Comparison of ENCODE assay signal across 15 cellular contexts in genomic region chr19:403221-404036, GRCh38. TPM values are rescaled to one million over a fixed set of nuclear protein-coding genes. Genes with fewer than 3 reads are reported as not detected.
A peak's percentile ranks its signal among the peaks of the same experiment; 100 is the strongest.
DNase-seq lines count a peak whose midpoint lies in the region; ATAC-seq, FAIRE-seq and TF ChIP-seq lines count a peak whose summit lies in the region.
"Had no signal": no experiment of that assay in that cellular context is flagged by ENCODE, and none has a peak within 500 bp of the region (broad histone marks: within the 10 kb centered on the region; RNA-seq: fewer than 3 reads in every experiment).

No MANE protein-coding gene starts in this region.

- peak in 2 of 3 donors; percentile 25 to 50 for DNase-seq in right cardiac atrium
- no peak for DNase-seq in Right ventricle myocardium superior
- DNase-seq in NCI-H526 treated with DMSO at 0.1 percent for 48 hours (lab: John Stamatoyannopoulos, UW), result peak; percentile 59
- no peak for DNase-seq in HepG2 (ENCODE audit: low spot score)
- DNase-seq in aorta, result peak; percentile 44 to 62
- DNase-seq in NOMO-1 treated with DMSO at 0.1 percent for 48 hours (lab: John Stamatoyannopoulos, UW; ENCODE audit: unreplicated experiment), result no peak
- no peak for DNase-seq in dedifferentiated amniotic fluid mesenchymal stem cell (ENCODE audit: extremely low spot score)
- DNase-seq: BE2C, DND-41, foreskin melanocyte, HCEC 1CT, NCI-H187 treated with DMSO at 0.1 percent for 48 hours, substantia nigra had no signal

- POLR2A ChIA-PET in HepG2 (lab: Yijun Ruan, JAX), result no interaction called here

- TF ChIP-seq POLR2A in HepG2 (IDR thresholded peaks at IDR 0.05; ENCODE audit: insufficient read depth in 1 of 2, low read depth in 2 of 2, low read length in 2 of 2), result no peak

- H3K9me3 ChIP-seq in right cardiac atrium (ENCODE audit: control insufficient read depth, low read length) (no peaks in the 10 kb centered on the region), HepG2 (ENCODE audit: low read length) (no peaks in the 10 kb centered on the region), aorta (ENCODE audit: control insufficient read depth, low read length) (no peaks in the 10 kb centered on the region)
- H3K9me3 ChIP-seq: BE2C had no signal

- CTCF ChIA-PET in HepG2 (lab: Yijun Ruan, JAX; ENCODE audit: low intra/inter-chr PET ratio, low total read pairs), result no interaction called here

- in situ Hi-C loops in HepG2 (cut with HindIII; ENCODE audit: extremely low pct_ligation_motif_present, low pct_unique_long_range_greater_than_20kb), result no loop called here

- no peak overlapping the region for H3K9ac ChIP-seq in HepG2 (ENCODE audit: insufficient read depth, low read depth, low read length)
- H3K9ac ChIP-seq: parathyroid adenoma had no signal

- TF ChIP-seq CTCF in HepG2 (CRISPR knock-in tag; IDR thresholded peaks at IDR 0.05), result no peak

- 76% methylated on average over 38 of the region's 38 CpGs for WGBS in right cardiac atrium
- WGBS in HepG2 (ENCODE audit: low lambda C conversion rate), result 34% methylated on average over 4 of the region's 38 CpGs
- 71% methylated on average over 36 to 38 of the region's 38 CpGs for WGBS in aorta, 2 donors

- TF ChIP-seq RAD21 in HepG2 (CRISPR knock-in tag; IDR thresholded peaks at IDR 0.05), result no peak

- intact Hi-C loops in right cardiac atrium (cut with DNase I), result no loop called here
- intact Hi-C loops in Right ventricle myocardium superior (cut with DNase I), result no loop called here
- intact Hi-C loops in HepG2 (cut with micrococcal nuclease; ENCODE audit: unreplicated experiment), result no loop called here
- intact Hi-C loops in aorta (cut with DNase I), result no loop called here

- BruUV-seq in HepG2 (replicated peaks; lab: Mats Ljungman, UMichigan), result no TSS peak

- no peaks in the 10 kb centered on the region for H3K27me3 ChIP-seq in right cardiac atrium (ENCODE audit: control insufficient read depth, insufficient read depth)
- peaks cover 30 to 64% of the 10 kb centered on the region in 2 experiments for H3K27me3 ChIP-seq in HepG2 (ENCODE audit: control insufficient read depth in 1 of 2, insufficient read depth in 2 of 2, low read length in 2 of 2)
- H3K27me3 ChIP-seq in aorta (ENCODE audit: control insufficient read depth in 1 of 2, insufficient read depth in 2 of 2, low read length in 1 of 2), result no peaks in the 10 kb centered on the region

- H3K4me1 ChIP-seq in right cardiac atrium (ENCODE audit: control insufficient read depth, insufficient read depth, low read length) (no peaks in the 10 kb centered on the region), HepG2 (ENCODE audit: insufficient read depth, low read length) (0 out of 2 replicates have a peak, but pooled peaks cover 6% of the 10 kb centered on the region), aorta (ENCODE audit: control insufficient read depth in 1 of 2, insufficient read depth in 2 of 2, low read length in 2 of 2) (no peaks in the 10 kb centered on the region)
- H3K4me1 ChIP-seq: BE2C, parathyroid adenoma had no signal

- H3K27ac ChIP-seq in right cardiac atrium (ENCODE audit: low read length) (no peak overlapping the region), HepG2 (ENCODE audit: extremely low read length, insufficient read depth, low read length) (no peak overlapping the region), aorta (ENCODE audit: low read depth in 1 of 2, low read length in 2 of 2) (no peak overlapping the region)
- H3K27ac ChIP-seq: parathyroid adenoma had no signal

- H3K36me3 ChIP-seq in HepG2 (replicated peaks in 1 of 2; ENCODE audit: control insufficient read depth in 1 of 2, insufficient read depth in 2 of 2, low read length in 2 of 2) (no peaks in the 10 kb centered on the region), aorta (ENCODE audit: control insufficient read depth in 1 of 2, insufficient read depth in 2 of 2, low read length in 1 of 2) (no peaks in the 10 kb centered on the region)
- H3K36me3 ChIP-seq: BE2C had no signal

- no peak overlapping the region for H3K4me2 ChIP-seq in HepG2 (ENCODE audit: low read depth, low read length)

- no peak overlapping the region for H2AFZ ChIP-seq in HepG2 (ENCODE audit: low read length)
- H2AFZ ChIP-seq: parathyroid adenoma had no signal

- H3K79me2 ChIP-seq in HepG2 (ENCODE audit: insufficient read depth, low read length), result no peaks in the 10 kb centered on the region
- H3K79me2 ChIP-seq: parathyroid adenoma had no signal

- TF ChIP-seq EP300 in HepG2 (IDR thresholded peaks at IDR 0.05; ENCODE audit: low read depth in 2 of 2, low read length in 2 of 2) (no peak), HepG2 (CRISPR knock-in tag; IDR thresholded peaks at IDR 0.05; ENCODE audit: borderline replicate concordance) (no peak)

- ATAC-seq in right cardiac atrium (no peak), Right ventricle myocardium superior (ENCODE audit: poor library complexity) (no peak), HepG2 (no peak), aorta (ENCODE audit: low FRiP score) (no peak), HG03378 (IDR thresholded peaks at IDR 0.05; ENCODE audit: unreplicated experiment) (no peak)

- FAIRE-seq in HepG2 (lab: Jason Lieb, UNC), result no peak

- H3K4me3 ChIP-seq in right cardiac atrium (ENCODE audit: low read length), result no peak overlapping the region
- H3K4me3 ChIP-seq in HepG2 (replicated peaks in 1 of 3; ENCODE audit: insufficient read depth in 1 of 3, low read depth in 2 of 3, low read length in 3 of 3), result no peak overlapping the region
- no peak overlapping the region for H3K4me3 ChIP-seq in aorta (ENCODE audit: low read length in 2 of 2)

- H4K20me1 ChIP-seq in HepG2 (ENCODE audit: insufficient read depth, low read length), result 0 out of 2 replicates have a peak, but pooled peaks cover 2% of the 10 kb centered on the region

RNA-seq across cellular contexts. Expression of gene C2CD4C, which starts 5.5 kb away (rescaled TPM):
- total RNA-seq in right cardiac atrium (1 to 10 TPM in 1 of 4 donors, under 1 TPM in 3; 0.35 to 1.2 (median 0.63) TPM), Right ventricle myocardium superior (1.7 TPM), HepG2 (2016; rRNA removed; fragmentation: Illumina TruSeq; extraction: Trizol) (not detected in 2 replicates), aorta (1 to 10 TPM in 1 of 2 donors, under 1 TPM in 1; 0.88 to 1.1 TPM)
- polyA plus RNA-seq in right cardiac atrium (0.79 TPM), HepG2 (2011; rRNA removed) (not detected in 2 replicates), aorta (not detected)
- total RNA-seq in HepG2 (2016; cell fraction: cytosol; rRNA removed; fragmentation: Illumina TruSeq; extraction: Trizol; ENCODE audit: low read depth), result not detected in 2 replicates
- total RNA-seq in HepG2 (2016; cell fraction: insoluble cytoplasmic fraction; rRNA removed; fragmentation: Illumina TruSeq; extraction: Trizol), result not detected in 2 replicates
- total RNA-seq in HepG2 (2016; cell fraction: membrane; rRNA removed; fragmentation: Illumina TruSeq; extraction: Trizol), result not detected in 2 replicates
- total RNA-seq in HepG2 (2016; cell fraction: nucleus; rRNA removed; fragmentation: Illumina TruSeq; extraction: Trizol), result not detected in 2 replicates
- polyA plus RNA-seq in HepG2 (2011; cell fraction: cytosol; rRNA removed), result not detected in 2 replicates
- 0.16 and 0.36 TPM in 2 replicates for polyA plus RNA-seq in HepG2 (2011; cell fraction: nucleus; rRNA removed)
- polyA plus RNA-seq in HepG2 (2012), result 0.12 TPM in 1 of 2 replicates, not detected in the other
- not detected in 2 replicates for polyA plus RNA-seq in HepG2 (2016; cell fraction: cytosol; fragmentation: Illumina TruSeq; extraction: Trizol; ENCODE audit: low read depth)
- not detected in 2 replicates for polyA plus RNA-seq in HepG2 (2016; cell fraction: insoluble cytoplasmic fraction; fragmentation: Illumina TruSeq; extraction: Trizol; ENCODE audit: low read depth)
- not detected in 2 replicates for polyA plus RNA-seq in HepG2 (2016; cell fraction: membrane; fragmentation: Illumina TruSeq; extraction: Trizol; ENCODE audit: low read depth)
- polyA plus RNA-seq in HepG2 (2016; cell fraction: nucleus; fragmentation: Illumina TruSeq; extraction: Trizol; ENCODE audit: insufficient read depth, low read depth), result not detected in 2 replicates
- polyA minus RNA-seq in HepG2 (2011; rRNA and poly(A)+ RNA removed; ENCODE audit: low replicate concordance), result not detected in 2 replicates
- not detected in 2 replicates for polyA minus RNA-seq in HepG2 (2011; cell fraction: cytosol; rRNA and poly(A)+ RNA removed)
- polyA minus RNA-seq in HepG2 (2011; cell fraction: nucleus; rRNA and poly(A)+ RNA removed), result not detected in 2 replicates

RNA-seq across cellular contexts. Expression of gene SHC2, which starts 57.4 kb away (rescaled TPM):
- 10 to 100 TPM; 14.3 to 20.0 (median 17.6) TPM for total RNA-seq in right cardiac atrium
- polyA plus RNA-seq in right cardiac atrium, result 21.0 TPM
- 8.8 TPM for total RNA-seq in Right ventricle myocardium superior
- 4.8 and 9.0 TPM in 2 replicates for total RNA-seq in HepG2 (2016; rRNA removed; fragmentation: Illumina TruSeq; extraction: Trizol)
- total RNA-seq in HepG2 (2016; cell fraction: cytosol; rRNA removed; fragmentation: Illumina TruSeq; extraction: Trizol; ENCODE audit: low read depth), result 11.0 and 12.0 TPM in 2 replicates
- total RNA-seq in HepG2 (2016; cell fraction: insoluble cytoplasmic fraction; rRNA removed; fragmentation: Illumina TruSeq; extraction: Trizol), result 3.9 and 8.8 TPM in 2 replicates
- total RNA-seq in HepG2 (2016; cell fraction: membrane; rRNA removed; fragmentation: Illumina TruSeq; extraction: Trizol), result 12.6 and 14.2 TPM in 2 replicates
- 7.1 and 9.7 TPM in 2 replicates for total RNA-seq in HepG2 (2016; cell fraction: nucleus; rRNA removed; fragmentation: Illumina TruSeq; extraction: Trizol)
- 18.3 and 35.8 TPM in 2 replicates for polyA plus RNA-seq in HepG2 (2011; rRNA removed)
- polyA plus RNA-seq in HepG2 (2011; cell fraction: cytosol; rRNA removed), result 12.4 and 18.0 TPM in 2 replicates
- polyA plus RNA-seq in HepG2 (2011; cell fraction: nucleus; rRNA removed), result 247 and 276 TPM in 2 replicates
- polyA plus RNA-seq in HepG2 (2012), result 21.5 and 36.3 TPM in 2 replicates
- polyA plus RNA-seq in HepG2 (2016; cell fraction: cytosol; fragmentation: Illumina TruSeq; extraction: Trizol; ENCODE audit: low read depth), result 11.4 and 12.5 TPM in 2 replicates
- 4.7 and 5.3 TPM in 2 replicates for polyA plus RNA-seq in HepG2 (2016; cell fraction: insoluble cytoplasmic fraction; fragmentation: Illumina TruSeq; extraction: Trizol; ENCODE audit: low read depth)
- polyA plus RNA-seq in HepG2 (2016; cell fraction: membrane; fragmentation: Illumina TruSeq; extraction: Trizol; ENCODE audit: low read depth), result 13.0 and 14.2 TPM in 2 replicates
- 30.5 and 30.9 TPM in 2 replicates for polyA plus RNA-seq in HepG2 (2016; cell fraction: nucleus; fragmentation: Illumina TruSeq; extraction: Trizol; ENCODE audit: insufficient read depth, low read depth)
- polyA minus RNA-seq in HepG2 (2011; rRNA and poly(A)+ RNA removed; ENCODE audit: low replicate concordance), result 39.0 TPM in 1 of 2 replicates, not detected in the other
- 11.5 and 24.1 TPM in 2 replicates for polyA minus RNA-seq in HepG2 (2011; cell fraction: cytosol; rRNA and poly(A)+ RNA removed)
- 14.5 and 16.0 TPM in 2 replicates for polyA minus RNA-seq in HepG2 (2011; cell fraction: nucleus; rRNA and poly(A)+ RNA removed)
- 10 to 100 TPM in 1 of 2 donors, 1 to 10 TPM in 1; 9.7 to 31.4 TPM for total RNA-seq in aorta
- polyA plus RNA-seq in aorta, result 10 to 100 TPM in 1 of 2 donors, 1 to 10 TPM in 1; 7.3 to 10.9 TPM

RNA-seq across cellular contexts. Expression of gene MIER2, which starts 58.8 kb away (rescaled TPM):
- 10 to 100 TPM; 14.7 to 23.1 (median 18.9) TPM for total RNA-seq in right cardiac atrium
- polyA plus RNA-seq in right cardiac atrium, result 15.1 TPM
- total RNA-seq in Right ventricle myocardium superior, result 18.3 TPM
- total RNA-seq in HepG2 (2016; rRNA removed; fragmentation: Illumina TruSeq; extraction: Trizol), result 7.9 and 9.6 TPM in 2 replicates
- total RNA-seq in HepG2 (2016; cell fraction: cytosol; rRNA removed; fragmentation: Illumina TruSeq; extraction: Trizol; ENCODE audit: low read depth), result 11.9 and 12.6 TPM in 2 replicates
- 10.4 and 13.2 TPM in 2 replicates for total RNA-seq in HepG2 (2016; cell fraction: insoluble cytoplasmic fraction; rRNA removed; fragmentation: Illumina TruSeq; extraction: Trizol)
- total RNA-seq in HepG2 (2016; cell fraction: membrane; rRNA removed; fragmentation: Illumina TruSeq; extraction: Trizol), result 8.0 and 11.3 TPM in 2 replicates
- 8.0 and 17.5 TPM in 2 replicates for total RNA-seq in HepG2 (2016; cell fraction: nucleus; rRNA removed; fragmentation: Illumina TruSeq; extraction: Trizol)
- polyA plus RNA-seq in HepG2 (2011; rRNA removed), result 22.9 and 25.7 TPM in 2 replicates
- polyA plus RNA-seq in HepG2 (2011; cell fraction: cytosol; rRNA removed), result 8.3 and 13.6 TPM in 2 replicates
- 54.0 and 67.5 TPM in 2 replicates for polyA plus RNA-seq in HepG2 (2011; cell fraction: nucleus; rRNA removed)
- 21.3 and 21.5 TPM in 2 replicates for polyA plus RNA-seq in HepG2 (2012)
- polyA plus RNA-seq in HepG2 (2016; cell fraction: cytosol; fragmentation: Illumina TruSeq; extraction: Trizol; ENCODE audit: low read depth), result 1.2 and 1.7 TPM in 2 replicates
- 9.7 and 15.4 TPM in 2 replicates for polyA plus RNA-seq in HepG2 (2016; cell fraction: insoluble cytoplasmic fraction; fragmentation: Illumina TruSeq; extraction: Trizol; ENCODE audit: low read depth)
- 4.1 and 4.8 TPM in 2 replicates for polyA plus RNA-seq in HepG2 (2016; cell fraction: membrane; fragmentation: Illumina TruSeq; extraction: Trizol; ENCODE audit: low read depth)
- polyA plus RNA-seq in HepG2 (2016; cell fraction: nucleus; fragmentation: Illumina TruSeq; extraction: Trizol; ENCODE audit: insufficient read depth, low read depth), result 29.5 and 34.6 TPM in 2 replicates
- polyA minus RNA-seq in HepG2 (2011; rRNA and poly(A)+ RNA removed; ENCODE audit: low replicate concordance), result 39.4 and 61.2 TPM in 2 replicates
- 16.5 and 19.2 TPM in 2 replicates for polyA minus RNA-seq in HepG2 (2011; cell fraction: cytosol; rRNA and poly(A)+ RNA removed)
- polyA minus RNA-seq in HepG2 (2011; cell fraction: nucleus; rRNA and poly(A)+ RNA removed), result 37.2 and 38.9 TPM in 2 replicates
- total RNA-seq in aorta, result 10 to 100 TPM; 26.4 to 31.1 TPM
- polyA plus RNA-seq in aorta, result 1 to 10 TPM; 3.3 to 9.1 TPM

Comparison
In these comparisons a context has a peak if more than half of its experiments do, and no peak if none do; other contexts are left out.
1. DNase-seq: peak in right cardiac atrium (2 of 3), NCI-H526 treated with DMSO at 0.1 percent for 48 hours (single experiment) and aorta (2 of 2); none in Right ventricle myocardium superior (single experiment), HepG2 (single experiment), NOMO-1 treated with DMSO at 0.1 percent for 48 hours (single experiment) and dedifferentiated amniotic fluid mesenchymal stem cell (single experiment).